In genomic region chr20:53940883-53941546, GRCh38 we compare ENCODE assay signal across 8 cellular contexts.
DNase-seq lines count a peak whose midpoint lies in the region; ATAC-seq and TF ChIP-seq lines count a peak whose summit lies in the region.

No MANE protein-coding gene starts in this region.

- ATAC-seq in activated T-helper 17 cell treated with anti-CD3 and anti-CD28 coated beads, Interleukin-2, amount 50 U/mL, for 72 hours (replicated peaks): no peak
- ATAC-seq in activated naive CD4-positive, alpha-beta T cell treated with anti-CD3 and anti-CD28 coated beads, Interleukin-2, amount 50 U/mL, for 72 hours: no peak

- H3K56ac ChIP-seq in mesendoderm (ENCODE audit: low read length): peak overlapping the region; percentile 61

- no peak overlapping the region for H3K4me2 ChIP-seq in mesendoderm (ENCODE audit: low read length)

- no peaks in the 10 kb centered on the region for H3K9me3 ChIP-seq in effector memory CD4-positive, alpha-beta T cell (ENCODE audit: control insufficient read depth, low read length)

- peaks cover 22% of the 10 kb centered on the region for H3K4me1 ChIP-seq in mesendoderm (ENCODE audit: control insufficient read depth, low read depth, low read length)
- H3K4me1 ChIP-seq in effector memory CD4-positive, alpha-beta T cell (ENCODE audit: control insufficient read depth, insufficient read depth, low read length, poor library complexity, severe bottlenecking): peaks cover 3% of the 10 kb centered on the region

- no peak overlapping the region for H4K8ac ChIP-seq in mesendoderm (ENCODE audit: low read depth, low read length)

- peak overlapping the region; percentile 12 for H2BK5ac ChIP-seq in mesendoderm (ENCODE audit: low read length)

- no peak overlapping the region for H3K4me3 ChIP-seq in mesendoderm (ENCODE audit: low read length)
- H3K4me3 ChIP-seq in effector memory CD4-positive, alpha-beta T cell (ENCODE audit: insufficient read depth, low read depth, low read length, poor library complexity, severe bottlenecking): no peak overlapping the region

- H4K5ac ChIP-seq in mesendoderm (ENCODE audit: low read length): no peak overlapping the region

- H3K79me1 ChIP-seq in mesendoderm (ENCODE audit: low read length): no peaks in the 10 kb centered on the region

- no peaks in the 10 kb centered on the region for H3K27me3 Mint-ChIP-seq in IgD-negative memory B cell
- H3K27me3 Mint-ChIP-seq in chondrocyte (ENCODE audit: low read depth): no peaks in the 10 kb centered on the region
- no peaks in the 10 kb centered on the region for H3K27me3 Mint-ChIP-seq in activated T-helper 17 cell treated with anti-CD3 and anti-CD28 coated beads, Interleukin-2, amount 50 U/mL, for 72 hours
- peaks cover 0 to 6% (median 3%) of the 10 kb centered on the region in 3 donors for H3K27me3 Mint-ChIP-seq in immature natural killer cell (ENCODE audit: low read depth in 3 of 3)

- peak overlapping the region; percentile 80 to 97 (median 93) for H3K27ac Mint-ChIP-seq in IgD-negative memory B cell
- H3K27ac Mint-ChIP-seq in chondrocyte (ENCODE audit: unreplicated experiment): peak overlapping the region; percentile 79
- no peak overlapping the region for H3K27ac Mint-ChIP-seq in activated T-helper 17 cell treated with anti-CD3 and anti-CD28 coated beads, Interleukin-2, amount 50 U/mL, for 72 hours
- peak overlapping the region in 1 of 2 donors; percentile 29 for H3K27ac Mint-ChIP-seq in activated naive CD4-positive, alpha-beta T cell treated with anti-CD3 and anti-CD28 coated beads, Interleukin-2, amount 50 U/mL, for 72 hours
- H3K27ac Mint-ChIP-seq in immature natural killer cell: no peak overlapping the region

- no peak for TF ChIP-seq CTCF in chondrocyte (IDR thresholded peaks at IDR 0.05)

- no CpG with 5 or more reads among the region's 6 CpGs for whole genome bisulfite sequencing in mesendoderm (ENCODE audit: extremely low coverage, insufficient coverage, low lambda C conversion rate)

- H3K4ac ChIP-seq in mesendoderm (ENCODE audit: low read depth, low read length): no peak overlapping the region

- H2BK15ac ChIP-seq in mesendoderm (replicated peaks; ENCODE audit: low read depth): no peak overlapping the region

- H3K4me1 Mint-ChIP-seq in IgD-negative memory B cell: peaks cover 52 to 62% (median 61%) of the 10 kb centered on the region in 3 donors
- H3K4me1 Mint-ChIP-seq in chondrocyte (ENCODE audit: low read depth): peaks cover 25% of the 10 kb centered on the region
- peaks cover 4% of the 10 kb centered on the region for H3K4me1 Mint-ChIP-seq in activated T-helper 17 cell treated with anti-CD3 and anti-CD28 coated beads, Interleukin-2, amount 50 U/mL, for 72 hours
- H3K4me1 Mint-ChIP-seq in immature natural killer cell: peaks cover 37 to 60% of the 10 kb centered on the region in 2 donors

- no peak overlapping the region for H3K27ac ChIP-seq in mesendoderm (ENCODE audit: low read depth, low read length)
- no peak overlapping the region for H3K27ac ChIP-seq in effector memory CD4-positive, alpha-beta T cell (ENCODE audit: insufficient read depth, low read length, poor library complexity, severe bottlenecking)

- peak overlapping the region; percentile 21 for H3K9ac ChIP-seq in mesendoderm (ENCODE audit: low read length)

- no peaks in the 10 kb centered on the region for H3K9me3 Mint-ChIP-seq in IgD-negative memory B cell
- no peaks in the 10 kb centered on the region for H3K9me3 Mint-ChIP-seq in chondrocyte (ENCODE audit: low read depth)
- no peaks in the 10 kb centered on the region for H3K9me3 Mint-ChIP-seq in activated T-helper 17 cell treated with anti-CD3 and anti-CD28 coated beads, Interleukin-2, amount 50 U/mL, for 72 hours
- H3K9me3 Mint-ChIP-seq in activated naive CD4-positive, alpha-beta T cell treated with anti-CD3 and anti-CD28 coated beads, Interleukin-2, amount 50 U/mL, for 72 hours: no peaks in the 10 kb centered on the region
- no peaks in the 10 kb centered on the region for H3K9me3 Mint-ChIP-seq in immature natural killer cell

- H3K36me3 ChIP-seq in mesendoderm (ENCODE audit: control insufficient read depth, insufficient read depth, low read length): no peaks in the 10 kb centered on the region
- H3K36me3 ChIP-seq in effector memory CD4-positive, alpha-beta T cell (ENCODE audit: control insufficient read depth, insufficient read depth, low read length): no peaks in the 10 kb centered on the region

- H3K18ac ChIP-seq in mesendoderm (ENCODE audit: low read length): no peak overlapping the region

- no peak overlapping the region for H3K23ac ChIP-seq in mesendoderm (ENCODE audit: low read length)

- peak; percentile 54 for DNase-seq in AG08396 (ENCODE audit: low spot score)
- DNase-seq in chondrocyte (ENCODE audit: low spot score): no peak
- DNase-seq in mesendoderm: peak; percentile 75
- no peak for DNase-seq in activated naive CD4-positive, alpha-beta T cell treated with anti-CD3 and anti-CD28 coated beads, Interleukin-2, amount 50 U/mL, for 72 hours (ENCODE audit: low spot score in 2 of 2)
- DNase-seq in effector memory CD4-positive, alpha-beta T cell: no peak
- DNase-seq in immature natural killer cell: no peak

- H2AK5ac ChIP-seq in mesendoderm (ENCODE audit: low read length): no peak overlapping the region

- no peak overlapping the region for H2BK120ac ChIP-seq in mesendoderm (ENCODE audit: low read depth, low read length)

- no peaks in the 10 kb centered on the region for H3K79me2 ChIP-seq in mesendoderm (ENCODE audit: control insufficient read depth, insufficient read depth, low read length)

- no peaks in the 10 kb centered on the region for H3K27me3 ChIP-seq in mesendoderm (ENCODE audit: insufficient read depth, low read length, poor library complexity)
- no peaks in the 10 kb centered on the region for H3K27me3 ChIP-seq in effector memory CD4-positive, alpha-beta T cell (replicated peaks; ENCODE audit: control insufficient read depth, insufficient read depth, low read length, poor library complexity, severe bottlenecking)

- H3K4me3 Mint-ChIP-seq in IgD-negative memory B cell (peak overlapping the region; percentile 65 to 93 (median 80)), chondrocyte (ENCODE audit: unreplicated experiment) (peak overlapping the region; percentile 2), immature natural killer cell (no peak overlapping the region)
- H3K4me3 Mint-ChIP-seq in activated T-helper 17 cell treated with anti-CD3 and anti-CD28 coated beads, Interleukin-2, amount 50 U/mL, for 72 hours: no peak overlapping the region

- H3K36me3 Mint-ChIP-seq in IgD-negative memory B cell (no peaks in the 10 kb centered on the region), chondrocyte (ENCODE audit: low read depth) (no peaks in the 10 kb centered on the region), immature natural killer cell (no peaks in the 10 kb centered on the region)
- H3K36me3 Mint-ChIP-seq in activated T-helper 17 cell treated with anti-CD3 and anti-CD28 coated beads, Interleukin-2, amount 50 U/mL, for 72 hours (ENCODE audit: low read depth): no peaks in the 10 kb centered on the region
- H3K36me3 Mint-ChIP-seq in activated naive CD4-positive, alpha-beta T cell treated with anti-CD3 and anti-CD28 coated beads, Interleukin-2, amount 50 U/mL, for 72 hours: no peaks in the 10 kb centered on the region

Comparison
In these comparisons a context has a peak if more than half of its experiments do, and no peak if none do; other contexts are left out.
1. DNase-seq: peak in AG08396 (single experiment) and mesendoderm (single experiment); none in chondrocyte (single experiment), activated naive CD4-positive, alpha-beta T cell treated with anti-CD3 and anti-CD28 coated beads, Interleukin-2, amount 50 U/mL, for 72 hours (0 of 2), effector memory CD4-positive, alpha-beta T cell (0 of 3) and immature natural killer cell (0 of 3).
2. H3K27ac Mint-ChIP-seq: peak in IgD-negative memory B cell (3 of 3) and chondrocyte (single experiment); none in activated T-helper 17 cell treated with anti-CD3 and anti-CD28 coated beads, Interleukin-2, amount 50 U/mL, for 72 hours (single experiment) and immature natural killer cell (0 of 6).
3. H3K4me3 Mint-ChIP-seq: peak in IgD-negative memory B cell (4 of 4) and chondrocyte (single experiment); none in activated T-helper 17 cell treated with anti-CD3 and anti-CD28 coated beads, Interleukin-2, amount 50 U/mL, for 72 hours (single experiment) and immature natural killer cell (0 of 5).